In the genomic region with DNA sequence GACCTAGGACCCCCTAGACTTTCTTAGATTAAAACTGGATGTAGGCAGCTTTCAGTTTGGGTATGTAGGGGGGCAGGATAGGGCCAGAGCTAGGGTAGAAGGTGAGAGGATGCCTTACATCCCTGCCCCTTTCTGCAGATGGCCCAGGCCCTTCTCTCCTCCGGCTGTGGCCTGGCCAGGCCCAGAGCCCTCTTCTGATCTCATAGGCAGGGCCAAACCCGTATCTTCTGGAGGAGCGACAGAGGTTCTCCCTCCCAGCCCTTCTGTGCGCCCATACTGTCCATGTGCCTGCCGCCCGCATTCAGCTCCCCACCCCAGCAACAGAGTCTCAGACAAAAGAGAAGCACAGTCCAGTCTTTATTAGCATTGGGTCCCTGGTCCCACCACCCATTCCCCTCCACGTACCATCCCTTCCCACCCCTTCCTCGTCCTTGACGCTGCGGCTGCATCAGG, we compare ENCODE assay signal across 11 cellular contexts. TPM values are rescaled to one million over a fixed set of nuclear protein-coding genes. Genes with fewer than 3 reads are reported as not detected.
DNase-seq lines count a peak whose midpoint lies in the region; ATAC-seq and TF ChIP-seq lines count a peak whose summit lies in the region.
"Had no signal": no experiment of that assay in that cellular context is flagged by ENCODE, and none has a peak within 500 bp of the region (broad histone marks: within the 10 kb centered on the region; RNA-seq: fewer than 3 reads in every experiment).

No MANE protein-coding gene starts in this region.

- peaks cover 98% of the 10 kb centered on the region for H3K36me3 Mint-ChIP-seq in activated T-helper 17 cell treated with anti-CD3 and anti-CD28 coated beads, Interleukin-2, amount 50 U/mL, for 72 hours (ENCODE audit: low read depth)

- H3K27ac Mint-ChIP-seq in activated T-helper 17 cell treated with anti-CD3 and anti-CD28 coated beads, Interleukin-2, amount 50 U/mL, for 72 hours, result peak overlapping the region; percentile 100

- 84 to 87% methylated on average over 10 of the region's 10 CpGs for WGBS in heart right ventricle, 2 donors
- 67 to 72% methylated on average over 6 to 10 of the region's 10 CpGs for WGBS in transverse colon (ENCODE audit: low coverage in 1 of 2), 2 donors

- H3K27me3 ChIP-seq in heart right ventricle, result peaks cover 0 to 67% (median 32%) of the 10 kb centered on the region in 7 donors
- no peaks in the 10 kb centered on the region for H3K27me3 ChIP-seq in muscle layer of duodenum (ENCODE audit: low read depth, low read length)
- H3K27me3 ChIP-seq in transverse colon, result no peaks in the 10 kb centered on the region
- no peaks in the 10 kb centered on the region for H3K27me3 ChIP-seq in uterus
- peaks cover 22% of the 10 kb centered on the region for H3K27me3 ChIP-seq in HAP-1 (ENCODE audit: low read depth)

- H3K4me3 Mint-ChIP-seq in activated T-helper 17 cell treated with anti-CD3 and anti-CD28 coated beads, Interleukin-2, amount 50 U/mL, for 72 hours, result peak overlapping the region; percentile 98

- H3K9me3 ChIP-seq in heart right ventricle (no peaks in the 10 kb centered on the region), muscle layer of duodenum (ENCODE audit: control insufficient read depth in 1 of 2, low read length in 2 of 2) (no peaks in the 10 kb centered on the region), transverse colon (no peaks in the 10 kb centered on the region), uterus (no peaks in the 10 kb centered on the region), HAP-1 (no peaks in the 10 kb centered on the region)

- no peak for ATAC-seq in heart right ventricle
- no peak for ATAC-seq in left cardiac atrium
- ATAC-seq in activated T-helper 17 cell treated with anti-CD3 and anti-CD28 coated beads, Interleukin-2, amount 50 U/mL, for 72 hours (replicated peaks), result peak; percentile 3

- no peaks in the 10 kb centered on the region for H3K9me3 Mint-ChIP-seq in activated T-helper 17 cell treated with anti-CD3 and anti-CD28 coated beads, Interleukin-2, amount 50 U/mL, for 72 hours

- TF ChIP-seq EP300 in transverse colon (IDR thresholded peaks at IDR 0.05; ENCODE audit: low read depth), result no peak

- TF ChIP-seq POLR2A in transverse colon (IDR thresholded peaks at IDR 0.05), result no peak
- TF ChIP-seq POLR2A in uterus (IDR thresholded peaks at IDR 0.05), result no peak

- peak overlapping the region in 5 of 10 donors; percentile 28 to 100 (median 70) for H3K27ac ChIP-seq in heart right ventricle
- peak overlapping the region; percentile 69 for H3K27ac ChIP-seq in muscle layer of duodenum (ENCODE audit: low read length)
- peak overlapping the region; percentile 88 to 96 (median 89) for H3K27ac ChIP-seq in transverse colon
- H3K27ac ChIP-seq in uterus, result no peak overlapping the region

- intact Hi-C loops in heart right ventricle (cut with DNase I) (no loop called here), left cardiac atrium (cut with DNase I) (no loop called here), transverse colon (cut with DNase I; ENCODE audit: low total_unique reads) (no loop called here), uterus (cut with DNase I; ENCODE audit: low total_unique reads) (no loop called here)

- peaks cover 0 to 32% (median 0%) of the 10 kb centered on the region in 9 donors for H3K4me1 ChIP-seq in heart right ventricle
- H3K4me1 ChIP-seq in muscle layer of duodenum (ENCODE audit: control insufficient read depth in 1 of 2, insufficient read depth in 2 of 2, low read length in 2 of 2), result peaks cover 4 to 10% of the 10 kb centered on the region in 2 donors
- peaks cover 0 to 10% (median 3%) of the 10 kb centered on the region in 4 donors for H3K4me1 ChIP-seq in transverse colon
- no peaks in the 10 kb centered on the region for H3K4me1 ChIP-seq in uterus
- H3K4me1 ChIP-seq in HAP-1, result no peaks in the 10 kb centered on the region

- peaks cover 32% of the 10 kb centered on the region for H3K4me1 Mint-ChIP-seq in activated T-helper 17 cell treated with anti-CD3 and anti-CD28 coated beads, Interleukin-2, amount 50 U/mL, for 72 hours

- TF ChIP-seq CTCF in heart right ventricle (IDR thresholded peaks at IDR 0.05) (no peak), transverse colon (IDR thresholded peaks at IDR 0.05) (no peak), uterus (IDR thresholded peaks at IDR 0.05) (no peak), foreskin fibroblast (IDR thresholded peaks at IDR 0.05; ENCODE audit: low read depth, low read length) (no peak)

- H3K4me3 ChIP-seq in heart right ventricle, result peak overlapping the region in 7 of 10 donors; percentile 26 to 82 (median 43)
- H3K4me3 ChIP-seq in muscle layer of duodenum (ENCODE audit: low read depth in 1 of 2, low read length in 2 of 2), result peak overlapping the region; percentile 65
- H3K4me3 ChIP-seq in transverse colon, result peak overlapping the region; percentile 7 to 46 (median 36)
- no peak overlapping the region for H3K4me3 ChIP-seq in uterus
- H3K4me3 ChIP-seq in HAP-1, result no peak overlapping the region
- H3K4me3 ChIP-seq in foreskin fibroblast (ENCODE audit: low read depth in 1 of 2, low read length in 2 of 2), result no peak overlapping the region

- H3K27me3 Mint-ChIP-seq in activated T-helper 17 cell treated with anti-CD3 and anti-CD28 coated beads, Interleukin-2, amount 50 U/mL, for 72 hours, result no peaks in the 10 kb centered on the region

- in situ Hi-C loops in transverse colon (cut with MboI; ENCODE audit: low pct_ligation_motif_present in 1 of 4, low pct_unique_long_range_greater_than_20kb in 1 of 4, low sequenced_read_pairs in 3 of 4) (no loop called here), HAP-1 (cut with MboI; ENCODE audit: low sequenced_read_pairs) (no loop called here)

- H3K36me3 ChIP-seq in heart right ventricle (peaks cover 0 to 12% (median 0%) of the 10 kb centered on the region in 9 donors), muscle layer of duodenum (ENCODE audit: control insufficient read depth in 1 of 2, insufficient read depth in 2 of 2, low read length in 2 of 2) (no peaks in the 10 kb centered on the region), transverse colon (no peaks in the 10 kb centered on the region), uterus (no peaks in the 10 kb centered on the region), HAP-1 (replicated peaks) (no peaks in the 10 kb centered on the region)

- DNase-seq in heart right ventricle (no peak), left cardiac atrium (no peak), transverse colon (no peak), uterus (no peak), HAP-1 (ENCODE audit: low spot score in 2 of 2) (no peak), foreskin fibroblast (no peak)
- DNase-seq: NCI-H774 had no signal

RNA-seq across cellular contexts. Expression of gene TSPOAP1, which starts 2.0 kb away (rescaled TPM):
- 10 to 100 TPM in 8 of 10 donors, 1 to 10 TPM in 2; 6.0 to 18.7 (median 12.4) TPM for total RNA-seq in heart right ventricle
- polyA plus RNA-seq in heart right ventricle, result 10 to 100 TPM in 1 of 2 donors, 1 to 10 TPM in 1; 1.6 to 35.6 TPM
- total RNA-seq in left cardiac atrium, result 1 to 10 TPM; 8.8 to 9.0 TPM
- 100 to 1,000 TPM in 1 of 2 donors, 10 to 100 TPM in 1; 97.2 to 107 TPM for total RNA-seq in activated T-helper 17 cell treated with anti-CD3 and anti-CD28 coated beads, Interleukin-2, amount 50 U/mL, for 72 hours
- total RNA-seq in transverse colon, result 10 to 100 TPM in 2 of 4 donors, 1 to 10 TPM in 2; 4.4 to 21.7 (median 9.4) TPM
- 10 to 100 TPM in 3 of 4 donors, under 1 TPM in 1; 0.59 to 43.7 (median 32.4) TPM for total RNA-seq in uterus

RNA-seq across cellular contexts. Expression of gene SUPT4H1, which starts 21.4 kb away (rescaled TPM):
- total RNA-seq in heart right ventricle, result 10 to 100 TPM; 49.0 to 73.4 (median 59.8) TPM
- polyA plus RNA-seq in heart right ventricle, result 10 to 100 TPM; 38.0 to 95.0 TPM
- total RNA-seq in left cardiac atrium, result 10 to 100 TPM; 49.4 to 60.6 TPM
- total RNA-seq in activated T-helper 17 cell treated with anti-CD3 and anti-CD28 coated beads, Interleukin-2, amount 50 U/mL, for 72 hours, result 100 to 1,000 TPM; 117 to 147 TPM
- 10 to 100 TPM; 12.0 to 66.3 (median 40.0) TPM for total RNA-seq in transverse colon
- total RNA-seq in uterus, result 100 to 1,000 TPM in 2 of 4 donors, 10 to 100 TPM in 2; 31.1 to 267 (median 98.1) TPM

RNA-seq across cellular contexts. Expression of gene MPO, which starts 49.8 kb away (rescaled TPM):
- total RNA-seq in heart right ventricle (1 to 10 TPM in 1 of 10 donors, under 1 TPM in 7, not detected in 2; 0.08 to 2.5 (median 0.25) TPM), left cardiac atrium (under 1 TPM; 0.24 to 0.32 TPM), transverse colon (not detected), uterus (10 to 100 TPM in 1 of 4 donors, under 1 TPM in 1, not detected in 2; 0.79 to 21.7 TPM)
- under 1 TPM; 0.07 to 0.15 TPM for polyA plus RNA-seq in heart right ventricle
- 1 to 10 TPM; 1.2 to 2.0 TPM for total RNA-seq in activated T-helper 17 cell treated with anti-CD3 and anti-CD28 coated beads, Interleukin-2, amount 50 U/mL, for 72 hours
- total RNA-seq: fibroblast of villous mesenchyme, renal cortical epithelial cell had no signal

Comparison
In these comparisons a context has a peak if more than half of its experiments do, and no peak if none do; other contexts are left out.
1. H3K27ac ChIP-seq: peak in muscle layer of duodenum (single experiment) and transverse colon (4 of 4); none in uterus (0 of 2).
2. H3K4me3 ChIP-seq: peak in heart right ventricle (7 of 10), muscle layer of duodenum (2 of 2) and transverse colon (4 of 4); none in uterus (0 of 2), HAP-1 (single experiment) and foreskin fibroblast (0 of 2).